ENCODE assay signal across 9 cellular contexts in the genomic region with DNA sequence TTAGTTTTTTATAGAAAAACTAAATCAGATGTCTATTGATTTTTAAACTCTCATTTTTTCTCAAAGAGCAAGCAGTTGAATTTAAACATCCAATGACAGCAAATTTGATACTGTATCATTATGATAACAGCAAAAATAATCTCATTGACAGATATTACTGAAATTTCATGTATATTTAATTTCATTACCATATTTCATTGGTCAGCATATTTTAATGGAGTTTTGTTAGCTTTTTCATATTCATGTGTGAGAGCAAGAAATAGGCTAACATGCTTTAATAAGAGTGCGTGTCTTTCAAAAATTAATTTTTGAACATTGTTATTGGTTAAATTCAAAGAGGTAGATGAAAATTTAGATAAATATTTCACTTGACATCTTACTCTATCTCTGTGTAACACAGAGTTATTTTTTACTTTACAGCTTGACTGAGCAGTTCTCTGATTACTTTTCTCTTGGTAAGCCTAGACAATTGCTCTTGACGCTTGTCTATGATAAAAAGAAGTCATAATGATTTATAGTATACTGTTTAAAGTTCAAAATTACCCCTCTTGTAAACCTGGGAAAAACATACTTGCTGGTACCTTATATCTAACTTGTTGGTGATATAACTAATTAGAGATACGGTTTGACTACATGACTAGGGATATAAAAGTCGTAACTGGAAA.
"Had no signal": no experiment of that assay in that cellular context is flagged by ENCODE, and none has a peak within 500 bp of the region (broad histone marks: within the 10 kb centered on the region; RNA-seq: fewer than 3 reads in every experiment).

No MANE protein-coding gene starts in this region.

- H3K27ac ChIP-seq: HL-60, KMS-11 had no signal

- H3K4me1 ChIP-seq: HAP-1 had no signal

- H3K9me3 Mint-ChIP-seq: GM23338 had no signal

- H3K27ac Mint-ChIP-seq: GM23338 had no signal

- H3K4me2 ChIP-seq: GM23338, KMS-11 had no signal

- H2AFZ ChIP-seq: GM23338 had no signal

- FAIRE-seq: HTR-8/SVneo had no signal

- H3K4me3 Mint-ChIP-seq: GM23338 had no signal

- H3K9ac ChIP-seq: KMS-11 had no signal

- ATAC-seq: GM23338, HCT116 had no signal

- H3K4me3 ChIP-seq: GM23338, HAP-1 had no signal

- H3K4me1 Mint-ChIP-seq: GM23338 had no signal

- H3K9me3 ChIP-seq: HAP-1 had no signal

- H3K36me3 ChIP-seq: HAP-1 had no signal

- DNase-seq: H7, Karpas-422, KBM-7 had no signal
